ENCODE assay signal across 8 cellular contexts in the genomic region with DNA sequence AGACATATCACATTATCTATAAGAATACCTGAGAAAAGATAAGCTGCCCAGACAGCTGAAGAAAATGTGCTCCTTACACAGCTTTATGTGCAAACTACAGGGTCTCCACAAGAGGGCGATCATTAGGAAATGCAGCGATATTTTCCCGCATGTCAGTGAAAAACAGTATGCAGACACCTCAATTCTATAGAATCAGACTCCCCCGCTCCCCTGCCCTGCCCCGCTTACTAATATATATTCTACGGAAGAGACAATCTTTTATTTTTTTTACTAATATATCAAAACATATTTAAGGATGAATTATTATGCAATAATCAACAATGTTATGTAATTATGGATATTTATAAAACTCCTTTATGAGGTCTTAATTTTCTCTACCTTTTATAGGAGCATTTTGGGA.
DNase-seq lines count a peak whose midpoint lies in the region; ATAC-seq, FAIRE-seq and TF ChIP-seq lines count a peak whose summit lies in the region.

No MANE protein-coding gene starts in this region.

- FAIRE-seq in HepG2 (lab: Jason Lieb, UNC) (peak; percentile 71), urothelium cell line (lab: Jason Lieb, UNC) (no peak)

- TF ChIP-seq CTCF in OCI-LY7 (conservative IDR thresholded peaks at IDR 0.05; ENCODE audit: low read length) (peak; percentile 84), cardiac fibroblast (IDR thresholded peaks at IDR 0.05; ENCODE audit: low read depth, low read length) (peak; percentile 79), HepG2 (CRISPR knock-in tag; IDR thresholded peaks at IDR 0.05) (peak; percentile 71)

- H3K27ac ChIP-seq in OCI-LY7 (ENCODE audit: low read depth, low read length, poor library complexity, severe bottlenecking) (no peak overlapping the region), HepG2 (ENCODE audit: extremely low read length, insufficient read depth, low read length) (no peak overlapping the region)

- TF ChIP-seq RAD21 in HepG2 (CRISPR knock-in tag; IDR thresholded peaks at IDR 0.05), result 0 out of 2 replicates have a peak, but pooled peaks have one; percentile 24

- TF ChIP-seq EP300 in HepG2 (IDR thresholded peaks at IDR 0.05; ENCODE audit: low read depth in 2 of 2, low read length in 2 of 2) (no peak), HepG2 (CRISPR knock-in tag; IDR thresholded peaks at IDR 0.05; ENCODE audit: borderline replicate concordance) (no peak)

- in situ Hi-C loops in HepG2 (cut with HindIII; ENCODE audit: extremely low pct_ligation_motif_present, low pct_unique_long_range_greater_than_20kb), result loop anchor here (10.0 kb wide), 1 partner anchor 278 kb away; no protein-coding TSS in a partner anchor

- no peaks in the 10 kb centered on the region for H3K4me1 ChIP-seq in OCI-LY7 (ENCODE audit: insufficient read depth, low read length, poor library complexity, severe bottlenecking)
- H3K4me1 ChIP-seq in HepG2 (ENCODE audit: insufficient read depth, low read length), result peaks cover 2% of the 10 kb centered on the region; the same call in 1 of the 2 replicates

- H3K27me3 ChIP-seq in HepG2 (ENCODE audit: control insufficient read depth in 1 of 2, insufficient read depth in 2 of 2, low read length in 2 of 2), result peaks cover 0 to 6% of the 10 kb centered on the region in 2 experiments; a peak in 1 of 5 replicates

- ATAC-seq in GM21447 (IDR thresholded peaks at IDR 0.05; ENCODE audit: unreplicated experiment) (peak; percentile 90), HepG2 (peak; percentile 84)

- WGBS in HepG2 (ENCODE audit: low lambda C conversion rate), result under 1% methylated on average over 6 of the region's 6 CpGs

- H3K79me2 ChIP-seq in OCI-LY7 (ENCODE audit: insufficient read depth, low read depth, low read length) (no peaks in the 10 kb centered on the region), HepG2 (ENCODE audit: insufficient read depth, low read length) (no peaks in the 10 kb centered on the region)

- intact Hi-C loops in OCI-LY7 (cut with micrococcal nuclease; ENCODE audit: unreplicated experiment), result no loop called here
- intact Hi-C loops in HepG2 (cut with micrococcal nuclease; ENCODE audit: unreplicated experiment), result loop anchor here (1.0 to 2.0 kb wide), 2 partner anchors 275 to 410 kb away; no protein-coding TSS in a partner anchor

- H3K4me2 ChIP-seq in OCI-LY7 (ENCODE audit: low read length) (no peak overlapping the region), HepG2 (ENCODE audit: low read depth, low read length) (no peak overlapping the region)

- no peak for TF ChIP-seq POLR2A in HepG2 (IDR thresholded peaks at IDR 0.05; ENCODE audit: insufficient read depth in 1 of 2, low read depth in 2 of 2, low read length in 2 of 2)

- H4K20me1 ChIP-seq in OCI-LY7 (ENCODE audit: insufficient read depth, low read length), result no peaks in the 10 kb centered on the region
- H4K20me1 ChIP-seq in HepG2 (ENCODE audit: insufficient read depth, low read length), result no peaks in the 10 kb centered on the region

- no peak overlapping the region for H2AFZ ChIP-seq in OCI-LY7 (ENCODE audit: low read length)
- H2AFZ ChIP-seq in HepG2 (ENCODE audit: low read length), result no peak overlapping the region

- H3K9ac ChIP-seq in HepG2 (ENCODE audit: insufficient read depth, low read depth, low read length), result no peak overlapping the region

- CTCF ChIA-PET in OCI-LY7 (lab: Charles Lee; ENCODE audit: unreplicated experiment) (interaction anchor here (0.6 to 0.7 kb wide), 2 partner anchors 14 to 29 kb away, joined by 3 read pairs; no protein-coding TSS in a partner anchor), HepG2 (lab: Yijun Ruan, JAX; ENCODE audit: low intra/inter-chr PET ratio, low total read pairs) (interaction anchor here (0.9 to 4.0 kb wide), 3 partner anchors 275 to 429 kb away, joined by 3 to 18 read pairs (median 3); no protein-coding TSS in a partner anchor)

- POLR2A ChIA-PET in OCI-LY7 (lab: Charles Lee), result interaction anchor here (0.7 kb wide), 1 partner anchor 114 kb away, joined by 3 read pairs; no protein-coding TSS in a partner anchor
- POLR2A ChIA-PET in HepG2 (lab: Yijun Ruan, JAX), result no interaction called here

- DNase-seq in NCI-H2081 (lab: John Stamatoyannopoulos, UW), result peak; percentile 19 to 63
- no peak for DNase-seq in NCI-H2081 treated with DMSO at 0.1 percent for 48 hours (lab: John Stamatoyannopoulos, UW)
- peak; percentile 0 for DNase-seq in HPDE6-E6E7 (ENCODE audit: extremely low spot score)
- DNase-seq in OCI-LY7 (ENCODE audit: low spot score), result peak; percentile 44
- peak; percentile 69 to 80 for DNase-seq in cardiac fibroblast (ENCODE audit: low read depth in 2 of 2)
- peak; percentile 53 for DNase-seq in HepG2 (ENCODE audit: low spot score)
- peak; percentile 48 for DNase-seq in urothelium cell line (ENCODE audit: low spot score)

- BruUV-seq in OCI-LY7 (replicated peaks; lab: Mats Ljungman, UMichigan), result no TSS peak
- no TSS peak for BruUV-seq in HepG2 (replicated peaks; lab: Mats Ljungman, UMichigan)

- no peaks in the 10 kb centered on the region for H3K9me2 ChIP-seq in OCI-LY7 (ENCODE audit: insufficient read depth, low read length)

- H3K9me3 ChIP-seq in OCI-LY7 (ENCODE audit: low read length), result no peaks in the 10 kb centered on the region
- H3K9me3 ChIP-seq in HepG2 (ENCODE audit: low read length), result no peaks in the 10 kb centered on the region

- H3K36me3 ChIP-seq in OCI-LY7 (ENCODE audit: insufficient read depth, low read length) (no peaks in the 10 kb centered on the region), HepG2 (replicated peaks in 1 of 2; ENCODE audit: control insufficient read depth in 1 of 2, insufficient read depth in 2 of 2, low read length in 2 of 2) (no peaks in the 10 kb centered on the region)

- H3K4me3 ChIP-seq in OCI-LY7 (ENCODE audit: low read depth, low read length, poor library complexity, severe bottlenecking), result no peak overlapping the region
- H3K4me3 ChIP-seq in cardiac fibroblast (replicated peaks in 1 of 2; ENCODE audit: low read depth in 2 of 2, low read length in 2 of 2), result no peak overlapping the region
- H3K4me3 ChIP-seq in HepG2 (replicated peaks in 1 of 3; ENCODE audit: insufficient read depth in 1 of 3, low read depth in 2 of 3, low read length in 3 of 3), result no peak overlapping the region; a peak in 1 of 6 replicates

TF ChIP-seq in HepG2, 621 proteins besides CTCF, POLR2A, EP300 and RAD21:
- peak; percentile 48 for TF ChIP-seq STAG1 (CRISPR knock-in tag; IDR thresholded peaks at IDR 0.05)
- peak; percentile 64 for TF ChIP-seq SMC3 (IDR thresholded peaks at IDR 0.05; ENCODE audit: low read length)
- peak; percentile 55; the same call in 1 of the 2 replicates for TF ChIP-seq CBX2 (IDR thresholded peaks at IDR 0.05; ENCODE audit: low read depth, low read length)
- no peak for TF ChIP-seq CBX2 (CRISPR knock-in tag; IDR thresholded peaks at IDR 0.05; ENCODE audit: low read depth)
- TF ChIP-seq PHF20 (CRISPR knock-in tag; IDR thresholded peaks at IDR 0.05), result no peak
TF ChIP-seq in HepG2: peak in this region for 3.
